14 cellular contexts compared by ENCODE assay signal in genomic region chr4:61527886-61528285, GRCh38.
DNase-seq lines count a peak whose midpoint lies in the region; ATAC-seq and TF ChIP-seq lines count a peak whose summit lies in the region.
"Had no signal": no experiment of that assay in that cellular context is flagged by ENCODE, and none has a peak within 500 bp of the region (broad histone marks: within the 10 kb centered on the region; RNA-seq: fewer than 3 reads in every experiment).

No MANE protein-coding gene starts in this region.

- H3K4me2 ChIP-seq in fibroblast of lung (ENCODE audit: extremely low read depth, insufficient read depth, low read length) = no peak overlapping the region

- no peaks in the 10 kb centered on the region for H3K27me3 ChIP-seq in fibroblast of lung (ENCODE audit: control insufficient read depth, insufficient read depth, low read length)

- ATAC-seq in left colon = no peak
- ATAC-seq: CD8-positive, alpha-beta T cell had no signal

- intact Hi-C loops in left colon (cut with DNase I, micrococcal nuclease) = no loop called here

- H3K36me3 ChIP-seq in fibroblast of lung (ENCODE audit: control insufficient read depth, insufficient read depth, low read length) = no peaks in the 10 kb centered on the region
- H3K36me3 ChIP-seq: HAP-1 had no signal

- H3K4me3 ChIP-seq in fibroblast of lung (replicated peaks in 1 of 4; ENCODE audit: control extremely low read depth in 1 of 4, insufficient read depth in 1 of 4, low read depth in 3 of 4, low read length in 4 of 4) = no peak overlapping the region
- H3K4me3 ChIP-seq: HAP-1 had no signal

- H3K9ac ChIP-seq in fibroblast of lung (ENCODE audit: insufficient read depth, low read length) = no peak overlapping the region

- H3K9me3 ChIP-seq in fibroblast of lung (ENCODE audit: control insufficient read depth, insufficient read depth, low read depth, low read length) = no peaks in the 10 kb centered on the region
- H3K9me3 ChIP-seq: HAP-1 had no signal

- no peaks in the 10 kb centered on the region for H4K20me1 ChIP-seq in fibroblast of lung (ENCODE audit: control insufficient read depth, extremely low read depth, insufficient read depth, low read length)

- TF ChIP-seq CTCF in fibroblast of lung (conservative IDR thresholded peaks at IDR 0.05 in 1 of 2, IDR thresholded peaks at IDR 0.05 in 1 of 2; ENCODE audit: low read depth in 1 of 2, low read length in 2 of 2) = no peak

- no peak overlapping the region for H3K27ac ChIP-seq in fibroblast of lung (ENCODE audit: insufficient read depth, low read length)

- H3K4me1 ChIP-seq in fibroblast of lung (ENCODE audit: control insufficient read depth, extremely low read depth, insufficient read depth, low read length) = no peaks in the 10 kb centered on the region

- DNase-seq in HT1080 (ENCODE audit: low read depth) = peak; percentile 13
- peak; percentile 15 for DNase-seq in amniotic epithelial cell (ENCODE audit: low read depth)
- peak; percentile 11 to 62 for DNase-seq in fibroblast of lung (ENCODE audit: low read depth in 2 of 2)
- no peak for DNase-seq in left colon
- DNase-seq in HCEC 1CT = no peak
- DNase-seq in central memory CD4-positive, alpha-beta T cell = no peak
- DNase-seq in stimulated activated CD4-positive, alpha-beta T cell treated with anti-CD3 and anti-CD28 coated beads, Interleukin-1b, Interleukin-23, amount 100 ng/mL, for 48 hours = no peak
- DNase-seq: CD8-positive, alpha-beta T cell; COR-L47; DMS153; DMS79 treated with DMSO at 0.1 percent for 48 hours; GF-D8; HFFc6 had no signal

- H3K79me2 ChIP-seq in fibroblast of lung (ENCODE audit: control insufficient read depth, insufficient read depth, low read length) = no peaks in the 10 kb centered on the region

- H2AFZ ChIP-seq in fibroblast of lung (ENCODE audit: low read length) = no peak overlapping the region

Comparison
In these comparisons a context has a peak if more than half of its experiments do, and no peak if none do; other contexts are left out.
1. DNase-seq: peak in HT1080 (single experiment), amniotic epithelial cell (single experiment) and fibroblast of lung (2 of 2); none in left colon (0 of 2), HCEC 1CT (single experiment), central memory CD4-positive, alpha-beta T cell (single experiment) and stimulated activated CD4-positive, alpha-beta T cell treated with anti-CD3 and anti-CD28 coated beads, Interleukin-1b, Interleukin-23, amount 100 ng/mL, for 48 hours (single experiment).